Comparison of ENCODE assay signal across 8 cellular contexts in the genomic region with DNA sequence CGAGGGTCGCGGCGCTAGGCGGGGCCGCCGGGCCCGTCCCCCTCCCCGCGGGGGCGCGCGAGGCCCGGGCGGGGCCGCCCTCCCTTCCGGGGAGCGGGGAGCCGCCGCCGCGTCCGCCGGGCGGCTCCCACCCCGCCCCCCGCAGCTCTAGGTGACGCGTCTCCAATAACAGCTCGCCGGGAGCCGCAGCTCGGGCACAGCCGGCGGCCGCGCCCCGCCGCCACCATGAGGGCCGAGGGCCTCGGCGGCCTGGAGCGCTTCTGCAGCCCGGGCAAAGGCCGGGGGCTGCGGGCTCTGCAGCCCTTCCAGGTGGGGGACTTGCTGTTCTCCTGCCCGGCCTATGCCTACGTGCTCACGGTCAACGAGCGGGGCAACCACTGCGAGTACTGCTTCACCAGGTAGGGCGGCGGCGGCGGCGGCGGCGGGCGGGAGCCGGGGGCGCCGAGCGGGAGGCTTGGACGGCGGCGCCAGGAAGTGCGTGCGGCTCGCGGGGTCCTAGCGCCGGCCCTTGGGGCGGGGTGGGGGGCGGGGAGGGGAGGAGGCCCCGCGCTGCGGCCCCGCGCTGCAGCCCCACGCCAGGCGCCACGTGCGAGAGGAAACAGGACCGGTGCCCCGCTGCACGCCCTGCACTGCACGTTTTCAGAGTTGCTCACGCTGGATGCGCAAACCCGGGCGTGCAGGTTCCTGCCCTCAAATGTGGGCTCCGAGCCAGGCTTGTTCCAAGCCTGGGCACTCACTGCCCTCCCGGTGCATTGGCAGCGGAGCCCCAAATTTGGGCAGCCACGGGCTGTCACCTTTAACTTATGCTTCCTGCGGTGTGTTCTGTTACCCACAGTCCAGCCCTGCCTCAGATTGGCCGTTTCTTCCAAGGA. TPM values are rescaled to one million over a fixed set of nuclear protein-coding genes. Genes with fewer than 3 reads are reported as not detected.
DNase-seq lines count a peak whose midpoint lies in the region; ATAC-seq and TF ChIP-seq lines count a peak whose summit lies in the region.

A gene with protein sequence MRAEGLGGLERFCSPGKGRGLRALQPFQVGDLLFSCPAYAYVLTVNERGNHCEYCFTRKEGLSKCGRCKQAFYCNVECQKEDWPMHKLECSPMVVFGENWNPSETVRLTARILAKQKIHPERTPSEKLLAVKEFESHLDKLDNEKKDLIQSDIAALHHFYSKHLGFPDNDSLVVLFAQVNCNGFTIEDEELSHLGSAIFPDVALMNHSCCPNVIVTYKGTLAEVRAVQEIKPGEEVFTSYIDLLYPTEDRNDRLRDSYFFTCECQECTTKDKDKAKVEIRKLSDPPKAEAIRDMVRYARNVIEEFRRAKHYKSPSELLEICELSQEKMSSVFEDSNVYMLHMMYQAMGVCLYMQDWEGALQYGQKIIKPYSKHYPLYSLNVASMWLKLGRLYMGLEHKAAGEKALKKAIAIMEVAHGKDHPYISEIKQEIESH (plus strand): TSS at position 130 of the 872 bp plus-strand sequence. CDS start 96 bp downstream, at position 226.

- peak within 1 kb of the TSS; percentile 87 for H3K27ac ChIP-seq in upper lobe of right lung

- peak; percentile 91 to 92 for ATAC-seq in left cardiac atrium
- peak; percentile 88 for ATAC-seq in upper lobe of right lung

- H3K4me3 ChIP-seq in GM06990 (replicated peaks; ENCODE audit: low read depth, low read length): peak within 1 kb of the TSS; percentile 80
- peak within 1 kb of the TSS; percentile 84 for H3K4me3 ChIP-seq in H7 (ENCODE audit: insufficient read depth, low read depth, low read length)
- peak within 1 kb of the TSS; percentile 70 for H3K4me3 ChIP-seq in MG63
- H3K4me3 ChIP-seq in adipocyte (ENCODE audit: low read length): peak within 1 kb of the TSS; percentile 95
- peak within 1 kb of the TSS; percentile 70 for H3K4me3 ChIP-seq in upper lobe of right lung

- DNase-seq in GM06990 (ENCODE audit: extremely low read depth, insufficient read length) (peak; percentile 84), H7 (peak; percentile 89), MG63 (peak; percentile 80), SW480 (ENCODE audit: low spot score) (peak; percentile 81), adipocyte (ENCODE audit: low read depth) (peak; percentile 82), left cardiac atrium (peak; percentile 72), progenitor cell of endocrine pancreas (ENCODE audit: low spot score, unreplicated experiment) (peak; percentile 53), upper lobe of right lung (peak; percentile 90)

- H3K27ac Mint-ChIP-seq in progenitor cell of endocrine pancreas: peak within 1 kb of the TSS; percentile 94

- H3K27me3 ChIP-seq in GM06990 (replicated peaks; ENCODE audit: control insufficient read depth, insufficient read depth, low read length) (no peaks in the 10 kb centered on the region), H7 (ENCODE audit: control insufficient read depth, insufficient read depth, low read length) (peaks cover 26% of the 10 kb centered on the region; the same call in 1 of the 2 replicates), MG63 (no peaks in the 10 kb centered on the region), adipocyte (replicated peaks; ENCODE audit: control insufficient read depth, insufficient read depth, low read length) (no peaks in the 10 kb centered on the region), upper lobe of right lung (no peaks in the 10 kb centered on the region)

- peaks cover 19% of the 10 kb centered on the region for H3K4me1 Mint-ChIP-seq in progenitor cell of endocrine pancreas (ENCODE audit: low read depth)

- H3K4me1 ChIP-seq in adipocyte (ENCODE audit: control insufficient read depth, insufficient read depth, low read length) (peaks cover 14% of the 10 kb centered on the region), upper lobe of right lung (peaks cover 8% of the 10 kb centered on the region)

- no peaks in the 10 kb centered on the region for H3K27me3 Mint-ChIP-seq in progenitor cell of endocrine pancreas

- H3K9me3 ChIP-seq in MG63: no peaks in the 10 kb centered on the region
- no peaks in the 10 kb centered on the region for H3K9me3 ChIP-seq in adipocyte (ENCODE audit: control insufficient read depth, low read length)
- H3K9me3 ChIP-seq in upper lobe of right lung: no peaks in the 10 kb centered on the region

- peaks cover 8% of the 10 kb centered on the region for H3K36me3 Mint-ChIP-seq in progenitor cell of endocrine pancreas (ENCODE audit: insufficient read depth)

- no peak for TF ChIP-seq CTCF in GM06990 (IDR thresholded peaks at IDR 0.05; ENCODE audit: insufficient read depth, low read length, poor library complexity, severe bottlenecking)
- no peak for TF ChIP-seq CTCF in progenitor cell of endocrine pancreas (IDR thresholded peaks at IDR 0.05; ENCODE audit: unreplicated experiment)
- no peak for TF ChIP-seq CTCF in upper lobe of right lung (IDR thresholded peaks at IDR 0.05)

- intact Hi-C loops in left cardiac atrium (cut with DNase I) (no loop called here), upper lobe of right lung (cut with DNase I) (no loop called here)

- H3K9me3 Mint-ChIP-seq in progenitor cell of endocrine pancreas (ENCODE audit: low read depth): no peaks in the 10 kb centered on the region

- H3K4me3 Mint-ChIP-seq in progenitor cell of endocrine pancreas (ENCODE audit: low read depth): peak within 1 kb of the TSS; percentile 89

- H3K36me3 ChIP-seq in GM06990 (ENCODE audit: control insufficient read depth, insufficient read depth, low read length) (no peaks in the 10 kb centered on the region), H7 (replicated peaks; ENCODE audit: control insufficient read depth, insufficient read depth, low read length) (no peaks in the 10 kb centered on the region), MG63 (no peaks in the 10 kb centered on the region), adipocyte (ENCODE audit: control insufficient read depth, insufficient read depth, low read length, severe bottlenecking) (no peaks in the 10 kb centered on the region), upper lobe of right lung (no peaks in the 10 kb centered on the region)

- H3K9ac ChIP-seq in adipocyte (ENCODE audit: low read length): peak within 1 kb of the TSS; percentile 91

RNA-seq across cellular contexts. Expression of the gene that starts here (rescaled TPM):
- total RNA-seq in H7 (2014; rRNA removed; shearing (Covaris generic)): 24.5 and 26.4 TPM in 2 replicates
- 52.0 and 73.4 TPM in 2 replicates for total RNA-seq in MG63 (2014; rRNA removed; shearing (Covaris generic); ENCODE audit: low replicate concordance)
- total RNA-seq in left cardiac atrium (1 to 10 TPM; 8.7 to 9.4 TPM), progenitor cell of endocrine pancreas (46.8 and 47.8 TPM in 2 replicates), upper lobe of right lung (39.8 TPM)

Comparison
In these comparisons a context has a peak if more than half of its experiments do, and no peak if none do; other contexts are left out.
1. Peak in every context shown above with its lines: DNase-seq, ATAC-seq, H3K4me3 ChIP-seq and H3K27ac ChIP-seq.